17 cellular contexts compared by ENCODE assay signal in genomic region chr9:135991771-135992170, GRCh38. TPM values are rescaled to one million over a fixed set of nuclear protein-coding genes. Genes with fewer than 3 reads are reported as not detected.
DNase-seq lines count a peak whose midpoint lies in the region; ATAC-seq and TF ChIP-seq lines count a peak whose summit lies in the region.
"Had no signal": no experiment of that assay in that cellular context is flagged by ENCODE, and none has a peak within 500 bp of the region (broad histone marks: within the 10 kb centered on the region; RNA-seq: fewer than 3 reads in every experiment).

No MANE protein-coding gene starts in this region.

- peak overlapping the region; percentile 89 for H3K18ac ChIP-seq in neuronal stem cell (ENCODE audit: low read length)

- peak overlapping the region; percentile 20 for H3K23ac ChIP-seq in neuronal stem cell (ENCODE audit: low read depth, low read length, poor library complexity)

- H4K91ac ChIP-seq in neuronal stem cell (ENCODE audit: low read depth, low read length, poor library complexity) = no peak overlapping the region

- CTCF ChIA-PET in Calu3 (lab: Charles Lee) = no interaction called here

- H3K4me3 ChIP-seq in right atrium auricular region (no peak overlapping the region), neuronal stem cell (ENCODE audit: low read length in 2 of 2) (no peak overlapping the region), upper lobe of right lung (peak overlapping the region; percentile 41)

- intact Hi-C loops in left ventricle myocardium superior (cut with micrococcal nuclease) = no loop called here
- intact Hi-C loops in dendritic cell treated with granulocyte-macrophage colony-stimulating factor and Interleukin-4, amounts not matched to agents 40 ng/mL and 50 ng/mL, for 4 days (cut with micrococcal nuclease) = no loop called here
- intact Hi-C loops in upper lobe of right lung (cut with DNase I) = no loop called here
- intact Hi-C loops in Calu3 (cut with micrococcal nuclease; ENCODE audit: unreplicated experiment) = no loop called here

- TF ChIP-seq CTCF in right atrium auricular region (IDR thresholded peaks at IDR 0.05) (no peak), upper lobe of right lung (IDR thresholded peaks at IDR 0.05) (no peak), Calu3 (IDR thresholded peaks at IDR 0.05; ENCODE audit: unreplicated experiment) (no peak)

- H4K8ac ChIP-seq in neuronal stem cell (ENCODE audit: low read depth, low read length) = no peak overlapping the region

- H2AK5ac ChIP-seq in neuronal stem cell (ENCODE audit: low read depth, low read length) = peak overlapping the region; percentile 99

- H2BK12ac ChIP-seq in neuronal stem cell (ENCODE audit: low read length) = peak overlapping the region; percentile 95

- no peaks in the 10 kb centered on the region for H3K36me3 Mint-ChIP-seq in dendritic cell treated with granulocyte-macrophage colony-stimulating factor and Interleukin-4, amounts not matched to agents 40 ng/mL and 50 ng/mL, for 4 days (ENCODE audit: low read depth)
- H3K36me3 Mint-ChIP-seq in Calu3 (ENCODE audit: insufficient read depth, unreplicated experiment) = peaks cover 5% of the 10 kb centered on the region
- H3K36me3 Mint-ChIP-seq: stimulated activated naive B cell treated with anti-CD40 and anti-IgM and Interleukin-4, amounts not matched to agents 10 μg/mL and 1 μg/mL and 100 μg/mL, for 72 hours had no signal

- H3K4me2 ChIP-seq in neuronal stem cell (ENCODE audit: insufficient read depth, low read length, poor library complexity, severe bottlenecking) = no peak overlapping the region

- no peaks in the 10 kb centered on the region for H3K79me1 ChIP-seq in neuronal stem cell (ENCODE audit: low read depth, low read length)

- H3K4me1 ChIP-seq in right atrium auricular region (peaks cover 0 to 48% of the 10 kb centered on the region in 2 donors), neuronal stem cell (ENCODE audit: control insufficient read depth in 2 of 2, insufficient read depth in 1 of 2, low read depth in 1 of 2, low read length in 2 of 2) (peaks cover 36 to 50% of the 10 kb centered on the region in 2 donors), upper lobe of right lung (peaks cover 53% of the 10 kb centered on the region)

- ATAC-seq in left ventricle myocardium superior (no peak), upper lobe of right lung (no peak), GM19035 (IDR thresholded peaks at IDR 0.05; ENCODE audit: unreplicated experiment) (no peak)

- H3K4me1 Mint-ChIP-seq in dendritic cell treated with granulocyte-macrophage colony-stimulating factor and Interleukin-4, amounts not matched to agents 40 ng/mL and 50 ng/mL, for 4 days (ENCODE audit: low read depth) = peaks cover 58% of the 10 kb centered on the region
- no peaks in the 10 kb centered on the region for H3K4me1 Mint-ChIP-seq in Calu3 (ENCODE audit: low read depth, unreplicated experiment)

- peak overlapping the region; percentile 40 for H3K4me3 Mint-ChIP-seq in dendritic cell treated with granulocyte-macrophage colony-stimulating factor and Interleukin-4, amounts not matched to agents 40 ng/mL and 50 ng/mL, for 4 days
- no peak overlapping the region for H3K4me3 Mint-ChIP-seq in Calu3 (ENCODE audit: low read depth, unreplicated experiment)
- H3K4me3 Mint-ChIP-seq: activated CD4-positive, alpha-beta T cell treated with anti-CD3 and anti-CD28 coated beads for 36 hours had no signal

- no peak overlapping the region for H3K14ac ChIP-seq in neuronal stem cell (ENCODE audit: low read length)

- H2BK5ac ChIP-seq in neuronal stem cell (ENCODE audit: low read length) = peak overlapping the region; percentile 30

- H3K27ac ChIP-seq in right atrium auricular region (peak overlapping the region; percentile 89 to 92), neuronal stem cell (replicated peaks; ENCODE audit: low read length) (no peak overlapping the region), upper lobe of right lung (peak overlapping the region; percentile 87), substantia nigra (ENCODE audit: low read depth, low read length, poor library complexity, severe bottlenecking) (no peak overlapping the region)

- no peaks in the 10 kb centered on the region for H3K27me3 ChIP-seq in right atrium auricular region
- H3K27me3 ChIP-seq in neuronal stem cell (ENCODE audit: control insufficient read depth in 3 of 3, insufficient read depth in 3 of 3, low read depth in 1 of 3, low read length in 3 of 3) = no peaks in the 10 kb centered on the region
- H3K27me3 ChIP-seq in upper lobe of right lung = no peaks in the 10 kb centered on the region

- no peaks in the 10 kb centered on the region for H3K36me3 ChIP-seq in right atrium auricular region
- no peaks in the 10 kb centered on the region for H3K36me3 ChIP-seq in neuronal stem cell (replicated peaks in 1 of 2; ENCODE audit: control insufficient read depth in 2 of 2, insufficient read depth in 2 of 2, low read length in 2 of 2)
- no peaks in the 10 kb centered on the region for H3K36me3 ChIP-seq in upper lobe of right lung

- no peak overlapping the region for H2AFZ ChIP-seq in neuronal stem cell (ENCODE audit: low read length)

- peak overlapping the region; percentile 92 for H3K27ac Mint-ChIP-seq in dendritic cell treated with granulocyte-macrophage colony-stimulating factor and Interleukin-4, amounts not matched to agents 40 ng/mL and 50 ng/mL, for 4 days
- no peak overlapping the region for H3K27ac Mint-ChIP-seq in Calu3 (ENCODE audit: unreplicated experiment)
- H3K27ac Mint-ChIP-seq: activated CD4-positive, alpha-beta T cell treated with anti-CD3 and anti-CD28 coated beads for 36 hours had no signal

- no CpG with 5 or more reads among the region's 18 CpGs for WGBS in neuronal stem cell (ENCODE audit: extremely low coverage in 2 of 2, insufficient read length in 2 of 2, insufficient replicate concordance in 1 of 2), 2 donors

- H3K9me3 ChIP-seq in right atrium auricular region (no peaks in the 10 kb centered on the region), neuronal stem cell (replicated peaks in 1 of 2; ENCODE audit: control insufficient read depth in 2 of 2, insufficient read depth in 1 of 2, low read depth in 1 of 2, low read length in 2 of 2) (no peaks in the 10 kb centered on the region), upper lobe of right lung (no peaks in the 10 kb centered on the region)

- peak overlapping the region; percentile 95 for H2BK120ac ChIP-seq in neuronal stem cell (ENCODE audit: low read depth, low read length)

- no peaks in the 10 kb centered on the region for H3K9me3 Mint-ChIP-seq in dendritic cell treated with granulocyte-macrophage colony-stimulating factor and Interleukin-4, amounts not matched to agents 40 ng/mL and 50 ng/mL, for 4 days
- H3K9me3 Mint-ChIP-seq in Calu3 (ENCODE audit: low read depth, unreplicated experiment) = no peaks in the 10 kb centered on the region
- H3K9me3 Mint-ChIP-seq: stimulated activated naive B cell treated with anti-CD40 and anti-IgM and Interleukin-4, amounts not matched to agents 10 μg/mL and 1 μg/mL and 100 μg/mL, for 72 hours had no signal

- peak overlapping the region; percentile 99 for H3K4ac ChIP-seq in neuronal stem cell (ENCODE audit: low read length)

- peak overlapping the region; percentile 72 for H2BK15ac ChIP-seq in neuronal stem cell (ENCODE audit: low read length)

- H3K9ac ChIP-seq in neuronal stem cell (ENCODE audit: low read depth, low read length, poor library complexity) = no peak overlapping the region

- BruUV-seq in Calu3 (replicated peaks; lab: Mats Ljungman, UMichigan) = no TSS peak

- no peak for DNase-seq in right atrium auricular region (ENCODE audit: low spot score)
- DNase-seq in left ventricle myocardium superior = no peak
- no peak for DNase-seq in neuronal stem cell (ENCODE audit: low spot score)
- DNase-seq in upper lobe of right lung = no peak
- no peak for DNase-seq in substantia nigra (lab: John Stamatoyannopoulos, UW)
- DNase-seq in Calu3 = no peak
- DNase-seq: activated CD4-positive, alpha-beta T cell treated with anti-CD3 and anti-CD28 coated beads for 36 hours; DMS 273 treated with DMSO at 0.1 percent for 48 hours; HCEC 1CT; hippocampal formation; KG1; NCI-H1436 treated with DMSO at 0.1 percent for 48 hours; NCI-H524 treated with DMSO at 0.1 percent for 48 hours; stimulated activated naive B cell treated with anti-CD40 and anti-IgM and Interleukin-4, amounts not matched to agents 10 μg/mL and 1 μg/mL and 100 μg/mL, for 72 hours; T-helper 2 cell had no signal

- peaks cover 24% of the 10 kb centered on the region for H3K27me3 Mint-ChIP-seq in dendritic cell treated with granulocyte-macrophage colony-stimulating factor and Interleukin-4, amounts not matched to agents 40 ng/mL and 50 ng/mL, for 4 days
- H3K27me3 Mint-ChIP-seq in Calu3 (ENCODE audit: unreplicated experiment) = no peaks in the 10 kb centered on the region
- H3K27me3 Mint-ChIP-seq: activated CD4-positive, alpha-beta T cell treated with anti-CD3 and anti-CD28 coated beads for 36 hours had no signal

RNA-seq across cellular contexts. Expression of gene UBAC1, which starts 30.6 kb away (rescaled TPM):
- total RNA-seq in right atrium auricular region (10 to 100 TPM; 58.6 to 76.9 TPM), left ventricle myocardium superior (116 TPM), upper lobe of right lung (30.1 TPM), Calu3 (2022) (19.5 and 19.7 TPM in 2 replicates)
- 44.5 TPM for polyA plus RNA-seq in neuronal stem cell (2013, experiment 1 of 2)
- polyA plus RNA-seq in neuronal stem cell (2013, experiment 2 of 2) = 42.3 TPM

Comparison
In these comparisons a context has a peak if more than half of its experiments do, and no peak if none do; other contexts are left out.
1. H3K27ac ChIP-seq: peak in right atrium auricular region (2 of 2) and upper lobe of right lung (single experiment); none in neuronal stem cell (single experiment) and substantia nigra (single experiment).